ENCODE assay signal across 8 cellular contexts in the genomic region with DNA sequence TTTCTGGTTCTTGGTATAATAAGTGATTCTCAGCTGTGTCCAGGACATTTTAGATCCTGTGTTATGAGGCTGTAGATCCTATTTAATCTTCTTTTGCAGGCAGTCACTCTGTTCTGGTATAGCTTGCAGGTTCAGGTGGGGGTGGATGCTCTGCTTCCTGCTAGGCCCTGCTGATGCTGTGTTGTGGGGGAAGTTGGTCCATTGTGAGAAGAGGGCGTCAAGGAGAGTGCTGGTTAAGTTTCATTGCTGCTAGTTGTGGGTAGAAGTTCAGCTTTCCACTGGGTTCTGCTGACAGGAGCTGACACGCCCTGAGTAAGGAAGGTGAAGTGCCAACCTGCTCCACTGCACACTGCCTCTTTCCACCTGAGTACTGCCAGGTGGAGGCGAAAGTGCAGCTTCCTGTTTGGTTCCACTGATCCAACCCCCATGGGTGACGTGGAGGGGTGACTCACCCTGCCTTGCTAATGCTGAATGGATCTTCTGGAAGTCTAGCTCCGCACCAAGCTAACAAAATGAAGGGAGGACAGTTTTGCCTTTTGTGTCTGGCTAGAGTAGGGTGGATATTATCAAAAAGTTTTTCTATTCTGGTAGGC. TPM values are rescaled to one million over a fixed set of nuclear protein-coding genes. Genes with fewer than 3 reads are reported as not detected.
DNase-seq lines count a peak whose midpoint lies in the region; ATAC-seq, FAIRE-seq and TF ChIP-seq lines count a peak whose summit lies in the region.

No MANE protein-coding gene starts in this region.

- no peaks in the 10 kb centered on the region for H3K9me3 Mint-ChIP-seq in CD8-positive, alpha-beta memory T cell
- no peaks in the 10 kb centered on the region for H3K9me3 Mint-ChIP-seq in stimulated activated naive B cell treated with anti-CD40 and anti-IgM and Interleukin-4, amounts not matched to agents 10 μg/mL and 1 μg/mL and 100 μg/mL, for 72 hours

- peak; percentile 69 for ATAC-seq in HG02840 (IDR thresholded peaks at IDR 0.05; ENCODE audit: low FRiP score, unreplicated experiment)
- peak; percentile 86 to 94 for ATAC-seq in activated CD4-positive, CD25-positive, alpha-beta regulatory T cell treated with anti-CD3 and anti-CD28 coated beads, Interleukin-2, amount 50 U/mL, for 24 hours
- peak; percentile 38 to 55 for ATAC-seq in stimulated activated naive B cell treated with anti-CD40 and anti-IgM and Interleukin-4, amounts not matched to agents 10 μg/mL and 1 μg/mL and 100 μg/mL, for 72 hours (replicated peaks)

- H3K9me3 ChIP-seq in CD8-positive, alpha-beta memory T cell (ENCODE audit: low read length), result no peaks in the 10 kb centered on the region

- no peaks in the 10 kb centered on the region for H3K27me3 Mint-ChIP-seq in CD8-positive, alpha-beta memory T cell
- no peaks in the 10 kb centered on the region for H3K27me3 Mint-ChIP-seq in stimulated activated naive B cell treated with anti-CD40 and anti-IgM and Interleukin-4, amounts not matched to agents 10 μg/mL and 1 μg/mL and 100 μg/mL, for 72 hours

- peaks cover 9 to 67% (median 22%) of the 10 kb centered on the region in 3 donors for H3K36me3 Mint-ChIP-seq in CD8-positive, alpha-beta memory T cell
- H3K36me3 Mint-ChIP-seq in stimulated activated naive B cell treated with anti-CD40 and anti-IgM and Interleukin-4, amounts not matched to agents 10 μg/mL and 1 μg/mL and 100 μg/mL, for 72 hours, result no peaks in the 10 kb centered on the region

- CTCF ChIA-PET in CD8-positive, alpha-beta memory T cell (lab: Charles Lee), result interaction anchor here (1.1 to 1.8 kb wide), 2 partner anchors 43 to 120 kb away, joined by 4 read pairs; a partner anchor contains a TSS

- DNase-seq in CD8-positive, alpha-beta memory T cell, result peak in 4 of 5 donors; percentile 16 to 68 (median 25)
- peak; percentile 97 for DNase-seq in epithelial cell of esophagus (ENCODE audit: low read depth)
- no peak for DNase-seq in stimulated activated naive B cell treated with anti-CD40 and anti-IgM and Interleukin-4, amounts not matched to agents 10 μg/mL and 1 μg/mL and 100 μg/mL, for 72 hours
- DNase-seq in mesenteric fat pad (ENCODE audit: low spot score), result no peak
- DNase-seq in frontal cortex (ENCODE audit: low spot score in 2 of 2), result no peak
- no peak for DNase-seq in NCI-H774 (lab: John Stamatoyannopoulos, UW)

- peak; percentile 23 for TF ChIP-seq CTCF in epithelial cell of esophagus (IDR thresholded peaks at IDR 0.05; ENCODE audit: insufficient read depth, low read depth, low read length, missing control alignments)

- no peak overlapping the region for H3K4me3 Mint-ChIP-seq in CD8-positive, alpha-beta memory T cell
- no peak overlapping the region for H3K4me3 Mint-ChIP-seq in stimulated activated naive B cell treated with anti-CD40 and anti-IgM and Interleukin-4, amounts not matched to agents 10 μg/mL and 1 μg/mL and 100 μg/mL, for 72 hours

- H3K27me3 ChIP-seq in CD8-positive, alpha-beta memory T cell (ENCODE audit: insufficient read depth, low read length, poor library complexity, severe bottlenecking), result no peaks in the 10 kb centered on the region

- peaks cover 7% of the 10 kb centered on the region for H3K4me1 ChIP-seq in CD8-positive, alpha-beta memory T cell (ENCODE audit: insufficient read depth, low read length)

- peak overlapping the region in 6 of 8 donors; percentile 15 to 91 (median 52) for H3K27ac Mint-ChIP-seq in CD8-positive, alpha-beta memory T cell
- no peak overlapping the region for H3K27ac Mint-ChIP-seq in stimulated activated naive B cell treated with anti-CD40 and anti-IgM and Interleukin-4, amounts not matched to agents 10 μg/mL and 1 μg/mL and 100 μg/mL, for 72 hours

- FAIRE-seq in frontal cortex (lab: Jason Lieb, UNC), result no peak

- H3K36me3 ChIP-seq in CD8-positive, alpha-beta memory T cell (ENCODE audit: insufficient read depth, low read length), result peaks cover 8% of the 10 kb centered on the region

- POLR2A ChIA-PET in CD8-positive, alpha-beta memory T cell (lab: Charles Lee), result interaction anchor here (0.7 kb wide), 1 partner anchor 43 kb away, joined by 4 read pairs; no protein-coding TSS in a partner anchor

- no peak overlapping the region for H3K27ac ChIP-seq in CD8-positive, alpha-beta memory T cell (ENCODE audit: low read depth, low read length)

- no peak overlapping the region for H3K4me3 ChIP-seq in CD8-positive, alpha-beta memory T cell (ENCODE audit: low read length)
- no peak overlapping the region for H3K4me3 ChIP-seq in epithelial cell of esophagus (ENCODE audit: low read length)

- peaks cover 13 to 15% (median 15%) of the 10 kb centered on the region in 3 donors for H3K4me1 Mint-ChIP-seq in CD8-positive, alpha-beta memory T cell
- H3K4me1 Mint-ChIP-seq in stimulated activated naive B cell treated with anti-CD40 and anti-IgM and Interleukin-4, amounts not matched to agents 10 μg/mL and 1 μg/mL and 100 μg/mL, for 72 hours, result peaks cover 3 to 11% of the 10 kb centered on the region in 2 donors

RNA-seq across cellular contexts. Expression of a gene that starts 16.3 kb away (rescaled TPM):
- 10 to 100 TPM; 14.1 to 14.6 TPM for total RNA-seq in CD8-positive, alpha-beta memory T cell
- 48.4 TPM for polyA plus RNA-seq in CD8-positive, alpha-beta memory T cell
- total RNA-seq in mesenteric fat pad (33.7 TPM), frontal cortex (6.1 TPM)

RNA-seq across cellular contexts. Expression of a gene that starts 16.7 kb away (rescaled TPM):
- 10 to 100 TPM; 71.9 to 76.0 TPM for total RNA-seq in CD8-positive, alpha-beta memory T cell
- 170 TPM for polyA plus RNA-seq in CD8-positive, alpha-beta memory T cell
- total RNA-seq in mesenteric fat pad, result 69.7 TPM
- total RNA-seq in frontal cortex, result 11.8 TPM

RNA-seq across cellular contexts. Expression of a gene that starts 43.5 kb away (rescaled TPM):
- total RNA-seq in CD8-positive, alpha-beta memory T cell, result 10 to 100 TPM; 30.8 to 32.9 TPM
- polyA plus RNA-seq in CD8-positive, alpha-beta memory T cell, result 12.8 TPM
- total RNA-seq in mesenteric fat pad, result 14.6 TPM
- 38.3 TPM for total RNA-seq in frontal cortex

Comparison
In these comparisons a context has a peak if more than half of its experiments do, and no peak if none do; other contexts are left out.
1. DNase-seq: peak in CD8-positive, alpha-beta memory T cell (4 of 5) and epithelial cell of esophagus (single experiment); none in stimulated activated naive B cell treated with anti-CD40 and anti-IgM and Interleukin-4, amounts not matched to agents 10 μg/mL and 1 μg/mL and 100 μg/mL, for 72 hours (single experiment), mesenteric fat pad (single experiment), frontal cortex (0 of 2) and NCI-H774 (single experiment).
2. Peak in every context shown above with its lines, with median percentiles within 50 percentile points of each other: ATAC-seq.